Comparison of ENCODE assay signal across 28 cellular contexts in the genomic region with DNA sequence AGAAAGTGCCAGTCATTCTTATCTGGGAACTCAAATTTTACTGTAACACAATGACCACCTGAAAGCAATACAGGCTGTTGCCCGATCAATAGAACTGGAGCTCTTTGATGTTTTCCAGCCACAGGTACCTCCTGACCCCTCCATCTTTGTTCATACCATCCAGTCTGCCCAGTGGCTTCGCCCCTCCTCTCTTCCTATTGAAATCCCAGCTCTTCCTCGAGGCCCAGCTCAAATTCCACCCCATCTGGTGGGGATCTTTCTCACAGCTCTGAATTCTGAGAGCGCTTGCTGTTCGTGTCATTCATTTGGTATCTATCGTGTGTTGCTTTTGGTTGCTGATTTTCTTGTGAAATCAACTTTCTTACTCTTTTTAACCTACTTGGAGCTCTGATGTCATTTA.
DNase-seq lines count a peak whose midpoint lies in the region; ATAC-seq, FAIRE-seq and TF ChIP-seq lines count a peak whose summit lies in the region.
"Had no signal": no experiment of that assay in that cellular context is flagged by ENCODE, and none has a peak within 500 bp of the region (broad histone marks: within the 10 kb centered on the region; RNA-seq: fewer than 3 reads in every experiment).

No MANE protein-coding gene starts in this region.

- in situ Hi-C loops in HepG2 (cut with HindIII; ENCODE audit: extremely low pct_ligation_motif_present, low pct_unique_long_range_greater_than_20kb) = no loop called here

- 40% methylated on average over 6 of the region's 6 CpGs for WGBS in HepG2 (ENCODE audit: low lambda C conversion rate)
- 93% methylated on average over 3 of the region's 6 CpGs for WGBS in right lobe of liver (ENCODE audit: insufficient coverage, low coverage, low lambda C conversion rate, missing lambda C conversion rate)
- WGBS in mesendoderm (ENCODE audit: extremely low coverage, insufficient coverage, low lambda C conversion rate) = no CpG with 5 or more reads among the region's 6 CpGs

- H3K79me1 ChIP-seq in mesendoderm (ENCODE audit: low read length) = no peaks in the 10 kb centered on the region

- H2AFZ ChIP-seq in HepG2 (ENCODE audit: low read length) = no peak overlapping the region

- CTCF ChIA-PET in HepG2 (lab: Yijun Ruan, JAX; ENCODE audit: low intra/inter-chr PET ratio, low total read pairs) (no interaction called here), WTC11 (lab: Charles Lee) (interaction anchor here (0.6 to 1.0 kb wide), 4 partner anchors 17 to 98 kb away, joined by 3 to 4 read pairs (median 4); no protein-coding TSS in a partner anchor)

- no peak for TF ChIP-seq POLR2A in HepG2 (IDR thresholded peaks at IDR 0.05; ENCODE audit: insufficient read depth in 1 of 2, low read depth in 2 of 2, low read length in 2 of 2)
- no peak for TF ChIP-seq POLR2A in right lobe of liver (IDR thresholded peaks at IDR 0.05)

- H3K27me3 ChIP-seq in HepG2 (ENCODE audit: control insufficient read depth in 1 of 2, insufficient read depth in 2 of 2, low read length in 2 of 2) (peaks cover 0 to 6% of the 10 kb centered on the region in 2 experiments; a peak in 1 of 5 replicates), right lobe of liver (no peaks in the 10 kb centered on the region), mesendoderm (ENCODE audit: insufficient read depth, low read length, poor library complexity) (no peaks in the 10 kb centered on the region)
- H3K27me3 ChIP-seq: BLaER1 treated with 17β-estradiol and CSF1 and Interleukin-3, amounts not matched to agents 10 nM and 100 nM; MG63 had no signal

- intact Hi-C loops in HepG2 (cut with micrococcal nuclease; ENCODE audit: unreplicated experiment) (no loop called here), right lobe of liver (cut with DNase I) (no loop called here)

- no peak overlapping the region for H3K27ac ChIP-seq in HepG2 (ENCODE audit: extremely low read length, insufficient read depth, low read length)
- no peak overlapping the region for H3K27ac ChIP-seq in right lobe of liver
- no peak overlapping the region for H3K27ac ChIP-seq in mesendoderm (ENCODE audit: low read depth, low read length)
- H3K27ac ChIP-seq: BLaER1 treated with 17β-estradiol and CSF1 and Interleukin-3, amounts not matched to agents 10 nM and 100 nM; SK-N-MC had no signal

- POLR2A ChIA-PET in HepG2 (lab: Yijun Ruan, JAX) = no interaction called here
- POLR2A ChIA-PET in WTC11 (lab: Charles Lee) = no interaction called here

- H3K27ac Mint-ChIP-seq in WTC11 = no peak overlapping the region
- H3K27ac Mint-ChIP-seq: CD4-positive, alpha-beta T cell had no signal

- H3K18ac ChIP-seq in mesendoderm (ENCODE audit: low read length) = no peak overlapping the region

- no peaks in the 10 kb centered on the region for H4K20me1 ChIP-seq in HepG2 (ENCODE audit: insufficient read depth, low read length)
- H4K20me1 ChIP-seq: BLaER1 treated with 17β-estradiol and CSF1 and Interleukin-3, amounts not matched to agents 10 nM and 100 nM had no signal

- H3K36me3 ChIP-seq in HepG2 (replicated peaks in 1 of 2; ENCODE audit: control insufficient read depth in 1 of 2, insufficient read depth in 2 of 2, low read length in 2 of 2) = no peaks in the 10 kb centered on the region
- no peaks in the 10 kb centered on the region for H3K36me3 ChIP-seq in right lobe of liver
- no peaks in the 10 kb centered on the region for H3K36me3 ChIP-seq in mesendoderm (ENCODE audit: control insufficient read depth, insufficient read depth, low read length)
- H3K36me3 ChIP-seq: BLaER1 treated with 17β-estradiol and CSF1 and Interleukin-3, amounts not matched to agents 10 nM and 100 nM; MG63 had no signal

- no peak overlapping the region for H3K4ac ChIP-seq in mesendoderm (ENCODE audit: low read depth, low read length)

- H3K9me3 ChIP-seq in HepG2 (ENCODE audit: low read length) (no peaks in the 10 kb centered on the region), right lobe of liver (no peaks in the 10 kb centered on the region)
- H3K9me3 ChIP-seq: BLaER1 treated with 17β-estradiol and CSF1 and Interleukin-3, amounts not matched to agents 10 nM and 100 nM; MG63 had no signal

- H3K56ac ChIP-seq in mesendoderm (ENCODE audit: low read length) = no peak overlapping the region

- no peaks in the 10 kb centered on the region for H3K36me3 Mint-ChIP-seq in WTC11

- peak; percentile 68 for ATAC-seq in HepG2
- no peak for ATAC-seq in right lobe of liver
- peak; percentile 75 for ATAC-seq in WTC11
- ATAC-seq in HG03520 (IDR thresholded peaks at IDR 0.05; ENCODE audit: unreplicated experiment) = no peak
- no peak for ATAC-seq in HG03025 (IDR thresholded peaks at IDR 0.05; ENCODE audit: low FRiP score, unreplicated experiment)

- no peak for FAIRE-seq in HepG2 (lab: Jason Lieb, UNC)
- FAIRE-seq: A204.1, GM12892, HTR-8/SVneo, RCC 7860 had no signal

- H3K27me3 Mint-ChIP-seq in WTC11 (ENCODE audit: low read depth) = no peaks in the 10 kb centered on the region
- H3K27me3 Mint-ChIP-seq: CD4-positive, alpha-beta T cell had no signal

- peaks cover 15% of the 10 kb centered on the region for H3K4me1 Mint-ChIP-seq in WTC11

- no peak overlapping the region for H4K5ac ChIP-seq in mesendoderm (ENCODE audit: low read length)

- no peak overlapping the region for H3K4me3 Mint-ChIP-seq in WTC11
- H3K4me3 Mint-ChIP-seq: CD4-positive, alpha-beta T cell had no signal

- no peak for TF ChIP-seq EP300 in HepG2 (IDR thresholded peaks at IDR 0.05; ENCODE audit: low read depth in 2 of 2, low read length in 2 of 2)
- TF ChIP-seq EP300 in HepG2 (CRISPR knock-in tag; IDR thresholded peaks at IDR 0.05; ENCODE audit: borderline replicate concordance) = no peak

- H3K4me3 ChIP-seq in HepG2 (replicated peaks in 1 of 3; ENCODE audit: insufficient read depth in 1 of 3, low read depth in 2 of 3, low read length in 3 of 3) (no peak overlapping the region), right lobe of liver (no peak overlapping the region), mesendoderm (ENCODE audit: low read length) (no peak overlapping the region)
- H3K4me3 ChIP-seq: BLaER1 treated with 17β-estradiol and CSF1 and Interleukin-3, amounts not matched to agents 10 nM and 100 nM; MG63; SK-N-MC had no signal

- DNase-seq in HepG2 (ENCODE audit: low spot score) = no peak
- DNase-seq in right lobe of liver = no peak
- no peak for DNase-seq in WTC11 (ENCODE audit: low spot score)
- DNase-seq in mesendoderm = peak; percentile 56
- no peak for DNase-seq in stimulated activated CD8-positive, alpha-beta memory T cell treated with anti-CD3 and anti-CD28 coated beads, Interleukin-4, amount 100 ng/mL, for 48 hours
- DNase-seq: AML-193; CD4-positive, alpha-beta T cell; COR-L47; DMS79; EL; GF-D8; IMR-90; KG1; MG63; NCI-H1105 treated with DMSO at 0.1 percent for 48 hours; NCI-H146; NCI-H1930; NCI-H2227 treated with DMSO at 0.1 percent for 48 hours; NCI-H526 treated with DMSO at 0.1 percent for 48 hours; SIG-M5 had no signal

- no peak overlapping the region for H2BK15ac ChIP-seq in mesendoderm (replicated peaks; ENCODE audit: low read depth)

- H3K79me2 ChIP-seq in HepG2 (ENCODE audit: insufficient read depth, low read length) (no peaks in the 10 kb centered on the region), mesendoderm (ENCODE audit: control insufficient read depth, insufficient read depth, low read length) (no peaks in the 10 kb centered on the region)

- H3K4me1 ChIP-seq in HepG2 (ENCODE audit: insufficient read depth, low read length) (peaks cover 5% of the 10 kb centered on the region; the same call in 1 of the 2 replicates), right lobe of liver (no peaks in the 10 kb centered on the region), mesendoderm (ENCODE audit: control insufficient read depth, low read depth, low read length) (no peaks in the 10 kb centered on the region)
- H3K4me1 ChIP-seq: BLaER1 treated with 17β-estradiol and CSF1 and Interleukin-3, amounts not matched to agents 10 nM and 100 nM had no signal

- H4K8ac ChIP-seq in mesendoderm (ENCODE audit: low read depth, low read length) = no peak overlapping the region

- H3K23ac ChIP-seq in mesendoderm (ENCODE audit: low read length) = no peak overlapping the region

- H3K9me3 Mint-ChIP-seq in WTC11 = no peaks in the 10 kb centered on the region
- H3K9me3 Mint-ChIP-seq: CD4-positive, alpha-beta T cell had no signal

- H2AK5ac ChIP-seq in mesendoderm (ENCODE audit: low read length) = no peak overlapping the region

- H2BK5ac ChIP-seq in mesendoderm (ENCODE audit: low read length) = no peak overlapping the region

- H3K9ac ChIP-seq in HepG2 (ENCODE audit: insufficient read depth, low read depth, low read length) (no peak overlapping the region), mesendoderm (ENCODE audit: low read length) (no peak overlapping the region)
- H3K9ac ChIP-seq: BLaER1 treated with 17β-estradiol and CSF1 and Interleukin-3, amounts not matched to agents 10 nM and 100 nM had no signal

- BruUV-seq in HepG2 (replicated peaks; lab: Mats Ljungman, UMichigan) = no TSS peak

- H2BK120ac ChIP-seq in mesendoderm (ENCODE audit: low read depth, low read length) = no peak overlapping the region

- H3K4me2 ChIP-seq in HepG2 (ENCODE audit: low read depth, low read length) (no peak overlapping the region), mesendoderm (ENCODE audit: low read length) (no peak overlapping the region)
- H3K4me2 ChIP-seq: BLaER1 treated with 17β-estradiol and CSF1 and Interleukin-3, amounts not matched to agents 10 nM and 100 nM had no signal

- TF ChIP-seq CTCF in HepG2 (CRISPR knock-in tag; IDR thresholded peaks at IDR 0.05) = no peak
- TF ChIP-seq CTCF in right lobe of liver (IDR thresholded peaks at IDR 0.05) = no peak
- TF ChIP-seq CTCF in WTC11 (IDR thresholded peaks at IDR 0.05) = no peak

- no peak for TF ChIP-seq RAD21 in HepG2 (CRISPR knock-in tag; IDR thresholded peaks at IDR 0.05)

TF ChIP-seq in HepG2, 621 proteins besides CTCF, POLR2A, EP300 and RAD21 (continues in another document):
- TF ChIP-seq RBAK (CRISPR knock-in tag; IDR thresholded peaks at IDR 0.05) (peak; percentile 99), NCOR1 (IDR thresholded peaks at IDR 0.05; ENCODE audit: borderline replicate concordance, low read length) (no peak), SRSF1 (optimal IDR thresholded peaks at IDR 0.05; ENCODE audit: low read depth, low read length) (no peak), RXRA (CRISPR knock-in tag; IDR thresholded peaks at IDR 0.05) (no peak), KMT2B (CRISPR knock-in tag; IDR thresholded peaks at IDR 0.05) (no peak), ZMYM4 (CRISPR knock-in tag; IDR thresholded peaks at IDR 0.05) (0 out of 2 replicates have a peak, but pooled peaks have one; percentile 16), ZNF782 (CRISPR knock-in tag; IDR thresholded peaks at IDR 0.05; ENCODE audit: borderline replicate concordance) (no peak)

TF ChIP-seq in WTC11, 78 proteins besides CTCF, POLR2A, EP300 and RAD21 (continues in another document):
- TF ChIP-seq, protein P1, sequence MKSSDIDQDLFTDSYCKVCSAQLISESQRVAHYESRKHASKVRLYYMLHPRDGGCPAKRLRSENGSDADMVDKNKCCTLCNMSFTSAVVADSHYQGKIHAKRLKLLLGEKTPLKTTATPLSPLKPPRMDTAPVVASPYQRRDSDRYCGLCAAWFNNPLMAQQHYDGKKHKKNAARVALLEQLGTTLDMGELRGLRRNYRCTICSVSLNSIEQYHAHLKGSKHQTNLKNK (CRISPR knock-in tag; IDR thresholded peaks at IDR 0.05) = no peak
- TF ChIP-seq MXD4 (CRISPR knock-in tag; IDR thresholded peaks at IDR 0.05; ENCODE audit: borderline replicate concordance) = no peak
- TF ChIP-seq SMAD4 (CRISPR knock-in tag; IDR thresholded peaks at IDR 0.05) = no peak

Comparison
In these comparisons a context has a peak if more than half of its experiments do, and no peak if none do; other contexts are left out.
1. ATAC-seq: peak in HepG2 (single experiment) and WTC11 (single experiment); none in right lobe of liver (0 of 4), HG03520 (single experiment) and HG03025 (single experiment).